ENCODE assay signal across 1 cellular context in genomic region chr19:35713904-35714440, GRCh38.
TF ChIP-seq lines count a peak whose summit lies in the region.

No MANE protein-coding gene starts in this region.

TF ChIP-seq in GM12878, 131 proteins besides CTCF, POLR2A, EP300 and RAD21:
- TF ChIP-seq EED (IDR thresholded peaks at IDR 0.05; ENCODE audit: low read depth) (peak; percentile 17; the same call in 1 of the 2 replicates), SPI1 (IDR thresholded peaks at IDR 0.05; ENCODE audit: borderline replicate concordance, insufficient read depth, low read depth, low read length) (peak; percentile 54; the same call in 1 of the 2 replicates), PML (IDR thresholded peaks at IDR 0.05; ENCODE audit: low read length) (no peak), IKZF2 (IDR thresholded peaks at IDR 0.05) (peak in 1 of 2 experiments; percentile 8; a peak in 1 of 4 replicates), TCF7 (IDR thresholded peaks at IDR 0.05; ENCODE audit: borderline replicate concordance) (no peak), HCFC1 (IDR thresholded peaks at IDR 0.05; ENCODE audit: low read length) (no peak; the same call in 1 of the 2 replicates), CREM (IDR thresholded peaks at IDR 0.05; ENCODE audit: low read depth) (peak; percentile 30; the same call in 1 of the 2 replicates), E2F4 (IDR thresholded peaks at IDR 0.05; ENCODE audit: low read depth, low read length) (no peak), CREB1 (IDR thresholded peaks at IDR 0.05; ENCODE audit: low read depth) (0 out of 2 replicates have a peak, but pooled peaks have one; percentile 41)
